10 cellular contexts compared by ENCODE assay signal in the genomic region with DNA sequence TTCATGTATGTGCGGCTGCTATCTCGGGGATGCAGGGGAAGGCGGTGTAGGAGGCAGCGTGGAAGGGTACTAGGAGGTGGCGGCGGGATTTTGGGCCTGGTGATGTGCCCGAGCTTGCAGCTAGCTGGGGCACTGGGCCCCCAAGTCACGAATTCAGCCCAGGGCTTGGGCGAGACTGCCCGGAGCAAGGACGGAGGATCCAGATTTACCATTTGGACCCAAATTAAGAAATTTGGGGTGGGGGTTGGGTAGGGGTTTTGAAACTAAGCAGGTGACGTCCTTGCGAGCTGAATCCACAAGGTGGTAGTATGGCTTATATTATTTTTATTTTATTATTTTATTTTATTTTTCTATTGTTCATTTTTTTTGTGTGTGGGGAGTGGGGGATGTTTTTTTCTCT. TPM values are rescaled to one million over a fixed set of nuclear protein-coding genes. Genes with fewer than 3 reads are reported as not detected.
DNase-seq lines count a peak whose midpoint lies in the region; ATAC-seq and TF ChIP-seq lines count a peak whose summit lies in the region.
"Had no signal": no experiment of that assay in that cellular context is flagged by ENCODE, and none has a peak within 500 bp of the region (broad histone marks: within the 10 kb centered on the region; RNA-seq: fewer than 3 reads in every experiment).

No MANE protein-coding gene starts in this region.

- H3K36me3 ChIP-seq in gastroesophageal sphincter: no peaks in the 10 kb centered on the region
- H3K36me3 ChIP-seq in upper lobe of right lung: no peaks in the 10 kb centered on the region
- H3K36me3 ChIP-seq: transverse colon had no signal

- WGBS in gastroesophageal sphincter (ENCODE audit: low coverage in 1 of 2), 2 donors: 0% methylated on average over 1 of the region's 13 CpGs; no CpG with 5 or more reads in 1 of the 2 donors

- no peaks in the 10 kb centered on the region for H3K27me3 ChIP-seq in gastroesophageal sphincter
- H3K27me3 ChIP-seq in upper lobe of right lung: no peaks in the 10 kb centered on the region
- H3K27me3 ChIP-seq: transverse colon had no signal

- H3K27me3 Mint-ChIP-seq in natural killer cell treated with Interleukin-12 subunit alpha and Interleukin-12 subunit beta and Interleukin-15 and Interleukin-18, amount 100 ng/mL, for 72 hours: peaks cover 0 to 12% of the 10 kb centered on the region in 2 donors
- H3K27me3 Mint-ChIP-seq in natural killer cell (ENCODE audit: low read depth in 2 of 2): peaks cover 0 to 17% of the 10 kb centered on the region in 2 donors

- H3K4me1 Mint-ChIP-seq in natural killer cell treated with Interleukin-12 subunit alpha and Interleukin-12 subunit beta and Interleukin-15 and Interleukin-18, amount 100 ng/mL, for 72 hours (ENCODE audit: low read depth in 2 of 2): no peaks in the 10 kb centered on the region
- H3K4me1 Mint-ChIP-seq in natural killer cell: no peaks in the 10 kb centered on the region

- intact Hi-C loops in natural killer cell (cut with micrococcal nuclease) (no loop called here), upper lobe of right lung (cut with DNase I) (no loop called here)

- no peak for DNase-seq in natural killer cell treated with Interleukin-12 subunit alpha and Interleukin-12 subunit beta and Interleukin-15 and Interleukin-18, amount 100 ng/mL, for 72 hours (ENCODE audit: low spot score)
- DNase-seq in natural killer cell (no peak), T1000 (lab: John Stamatoyannopoulos, UW) (peak; percentile 0), upper lobe of right lung (no peak), retina (no peak), NCI-H1694 treated with DMSO at 0.1 percent for 48 hours (lab: John Stamatoyannopoulos, UW) (no peak)
- DNase-seq in activated effector memory CD4-positive, alpha-beta T cell treated with Interleukin-2 at 50 U/mL for 16 hours: no peak
- DNase-seq: DMS153, transverse colon had no signal

- TF ChIP-seq CTCF in natural killer cell (IDR thresholded peaks at IDR 0.05) (no peak), gastroesophageal sphincter (IDR thresholded peaks at IDR 0.05) (peak in 1 of 4 experiments; percentile 24), upper lobe of right lung (IDR thresholded peaks at IDR 0.05) (peak; percentile 12)

- no peak for ATAC-seq in natural killer cell treated with Interleukin-12 subunit alpha and Interleukin-12 subunit beta and Interleukin-15 and Interleukin-18, amount 100 ng/mL, for 72 hours
- no peak for ATAC-seq in natural killer cell
- no peak for ATAC-seq in gastroesophageal sphincter
- no peak for ATAC-seq in upper lobe of right lung

- H3K27ac Mint-ChIP-seq in natural killer cell treated with Interleukin-12 subunit alpha and Interleukin-12 subunit beta and Interleukin-15 and Interleukin-18, amount 100 ng/mL, for 72 hours: peak overlapping the region in 1 of 2 donors; percentile 56
- no peak overlapping the region for H3K27ac Mint-ChIP-seq in natural killer cell

- H3K9me3 ChIP-seq in gastroesophageal sphincter (no peaks in the 10 kb centered on the region), upper lobe of right lung (no peaks in the 10 kb centered on the region)
- H3K9me3 ChIP-seq: transverse colon had no signal

- H3K4me3 ChIP-seq in gastroesophageal sphincter (peak overlapping the region; percentile 57 to 60), upper lobe of right lung (peak overlapping the region; percentile 47)

- H3K27ac ChIP-seq in gastroesophageal sphincter (peak overlapping the region in 2 of 4 donors; percentile 22 to 77), upper lobe of right lung (no peak overlapping the region)

- H3K9me3 Mint-ChIP-seq in natural killer cell treated with Interleukin-12 subunit alpha and Interleukin-12 subunit beta and Interleukin-15 and Interleukin-18, amount 100 ng/mL, for 72 hours: no peaks in the 10 kb centered on the region
- H3K9me3 Mint-ChIP-seq in natural killer cell: peaks cover 0 to 5% of the 10 kb centered on the region in 2 donors

- TF ChIP-seq POLR2A in gastroesophageal sphincter (IDR thresholded peaks at IDR 0.05): no peak

- H3K4me1 ChIP-seq in gastroesophageal sphincter: peaks cover 0 to 26% (median 0%) of the 10 kb centered on the region in 3 donors
- H3K4me1 ChIP-seq in upper lobe of right lung: no peaks in the 10 kb centered on the region
- H3K4me1 ChIP-seq: transverse colon had no signal

- no peaks in the 10 kb centered on the region for H3K36me3 Mint-ChIP-seq in natural killer cell treated with Interleukin-12 subunit alpha and Interleukin-12 subunit beta and Interleukin-15 and Interleukin-18, amount 100 ng/mL, for 72 hours
- no peaks in the 10 kb centered on the region for H3K36me3 Mint-ChIP-seq in natural killer cell

- peak overlapping the region; percentile 79 for H3K4me3 Mint-ChIP-seq in natural killer cell treated with Interleukin-12 subunit alpha and Interleukin-12 subunit beta and Interleukin-15 and Interleukin-18, amount 100 ng/mL, for 72 hours
- no peak overlapping the region for H3K4me3 Mint-ChIP-seq in natural killer cell

- TF ChIP-seq EP300 in gastroesophageal sphincter (IDR thresholded peaks at IDR 0.05): no peak

RNA-seq across cellular contexts. Expression of a gene that starts 1.0 kb away (rescaled TPM):
- 1 to 10 TPM in 1 of 2 donors, not detected in 1; 8.5 TPM for total RNA-seq in natural killer cell treated with Interleukin-12 subunit alpha and Interleukin-12 subunit beta and Interleukin-15 and Interleukin-18, amount 100 ng/mL, for 72 hours
- under 1 TPM in 1 of 3 donors, not detected in 2; 0.38 TPM for total RNA-seq in natural killer cell
- total RNA-seq in gastroesophageal sphincter: 10 to 100 TPM in 2 of 4 donors, under 1 TPM in 2; 0.07 to 47.0 (median 15.0) TPM
- total RNA-seq in upper lobe of right lung: 3.7 TPM
